ENCODE assay signal across 21 cellular contexts in genomic region chr18:76936877-76937276, GRCh38.
DNase-seq lines count a peak whose midpoint lies in the region; ATAC-seq, FAIRE-seq and TF ChIP-seq lines count a peak whose summit lies in the region.
"Had no signal": no experiment of that assay in that cellular context is flagged by ENCODE, and none has a peak within 500 bp of the region (broad histone marks: within the 10 kb centered on the region; RNA-seq: fewer than 3 reads in every experiment).

No MANE protein-coding gene starts in this region.

- no peak for DNase-seq in CD8-positive, alpha-beta T cell
- DNase-seq in H9 (no peak), H1 (ENCODE audit: low read depth in 1 of 2, low spot score in 2 of 2) (no peak), NOMO-1 treated with DMSO at 0.1 percent for 48 hours (lab: John Stamatoyannopoulos, UW; ENCODE audit: unreplicated experiment) (no peak)
- DNase-seq in activated naive CD4-positive, alpha-beta T cell treated with anti-CD3 and anti-CD28 coated beads for 36 hours, result no peak
- DNase-seq: CD4-positive, CD25-positive, alpha-beta regulatory T cell; CD8-positive, alpha-beta memory T cell; DMS53; DMS79 treated with DMSO at 0.1 percent for 48 hours; GF-D8; HCEC 1CT had no signal

- no peak for TF ChIP-seq EP300 in H1 (IDR thresholded peaks at IDR 0.05; ENCODE audit: borderline replicate concordance in 1 of 2, low read depth in 2 of 2, low read length in 2 of 2)

- no peak overlapping the region for H3K4me3 Mint-ChIP-seq in CD8-positive, alpha-beta T cell
- H3K4me3 Mint-ChIP-seq in H9, result no peak overlapping the region
- H3K4me3 Mint-ChIP-seq in activated naive CD4-positive, alpha-beta T cell treated with anti-CD3 and anti-CD28 coated beads for 36 hours, result no peak overlapping the region
- H3K4me3 Mint-ChIP-seq: B cell; CD4-positive, CD25-positive, alpha-beta regulatory T cell; CD8-positive, alpha-beta memory T cell had no signal

- H3K9me3 Mint-ChIP-seq in CD8-positive, alpha-beta T cell, result no peaks in the 10 kb centered on the region
- no peaks in the 10 kb centered on the region for H3K9me3 Mint-ChIP-seq in H9
- H3K9me3 Mint-ChIP-seq in activated naive CD4-positive, alpha-beta T cell treated with anti-CD3 and anti-CD28 coated beads for 36 hours, result no peaks in the 10 kb centered on the region
- H3K9me3 Mint-ChIP-seq: CD4-positive, CD25-positive, alpha-beta regulatory T cell; CD8-positive, alpha-beta memory T cell had no signal

- H3K18ac ChIP-seq in H9 (ENCODE audit: insufficient read length, low read depth, low read length) (no peak overlapping the region), H1 (ENCODE audit: extremely low read depth, low read length) (no peak overlapping the region)

- peak overlapping the region; percentile 63 for H3K27ac Mint-ChIP-seq in CD8-positive, alpha-beta T cell
- H3K27ac Mint-ChIP-seq in H9, result peak overlapping the region; percentile 7 to 38 (median 35); a peak in 2 of 7 replicates
- H3K27ac Mint-ChIP-seq in activated naive CD4-positive, alpha-beta T cell treated with anti-CD3 and anti-CD28 coated beads for 36 hours, result no peak overlapping the region
- H3K27ac Mint-ChIP-seq: B cell; CD8-positive, alpha-beta memory T cell had no signal

- TF ChIP-seq RAD21 in H1 (IDR thresholded peaks at IDR 0.05 in 1 of 2, conservative IDR thresholded peaks at IDR 0.05 in 1 of 2; ENCODE audit: low read depth in 2 of 2, low read length in 2 of 2), result peak; percentile 32 to 55

- H3K9me3 ChIP-seq in CD8-positive, alpha-beta T cell (ENCODE audit: low read length), result no peaks in the 10 kb centered on the region
- no peaks in the 10 kb centered on the region for H3K9me3 ChIP-seq in H9 (ENCODE audit: control insufficient read depth, low read depth, low read length)
- no peaks in the 10 kb centered on the region for H3K9me3 ChIP-seq in H1 (ENCODE audit: insufficient read depth in 2 of 2, low read depth in 1 of 2, low read length in 1 of 2)
- H3K9me3 ChIP-seq: BLaER1 had no signal

- H2AK5ac ChIP-seq in H9 (ENCODE audit: insufficient read length, low read length) (no peak overlapping the region), H1 (ENCODE audit: low read depth, low read length) (no peak overlapping the region)

- H2AFZ ChIP-seq in H9 (ENCODE audit: low read length) (no peak overlapping the region), H1 (ENCODE audit: low read length) (no peak overlapping the region)
- H2AFZ ChIP-seq: GM23248 had no signal

- no peak overlapping the region for H2BK20ac ChIP-seq in H9 (ENCODE audit: low read depth, low read length, poor library complexity, severe bottlenecking)
- H2BK20ac ChIP-seq in H1 (ENCODE audit: low read length), result no peak overlapping the region

- H3K23ac ChIP-seq in H9 (ENCODE audit: insufficient read length, low read depth, low read length) (no peak overlapping the region), H1 (ENCODE audit: insufficient read length) (no peak overlapping the region)

- H3K79me1 ChIP-seq in H9 (ENCODE audit: insufficient read depth, low read depth, low read length, poor library complexity, severe bottlenecking) (no peaks in the 10 kb centered on the region), H1 (ENCODE audit: low read depth, low read length) (no peaks in the 10 kb centered on the region)

- H3K27ac ChIP-seq in CD8-positive, alpha-beta T cell (ENCODE audit: low read depth, low read length), result no peak overlapping the region
- H3K27ac ChIP-seq in H9 (ENCODE audit: insufficient read length, low read depth, low read length) (no peak overlapping the region), H1 (ENCODE audit: low read depth, low read length) (no peak overlapping the region)
- H3K27ac ChIP-seq: 22Rv1, BLaER1, C4-2B, GM23248 had no signal

- intact Hi-C loops in CD8-positive, alpha-beta T cell (cut with DNase I, micrococcal nuclease), result no loop called here
- intact Hi-C loops in activated naive CD4-positive, alpha-beta T cell treated with anti-CD3 and anti-CD28 coated beads for 36 hours (cut with micrococcal nuclease), result no loop called here

- no peak for FAIRE-seq in H1 (lab: Jason Lieb, UNC)
- FAIRE-seq: A204.1, GM12891, GM18507, H54 had no signal

- H3T11ph ChIP-seq in H9 (ENCODE audit: low read length), result no peak overlapping the region

- H2BK12ac ChIP-seq in H9 (ENCODE audit: insufficient read length, low read depth, low read length) (no peak overlapping the region), H1 (ENCODE audit: low read depth, low read length) (no peak overlapping the region)

- no peak overlapping the region for H2BK120ac ChIP-seq in H9 (ENCODE audit: low read depth, low read length, poor library complexity, severe bottlenecking)
- H2BK120ac ChIP-seq in H1 (replicated peaks; ENCODE audit: low read depth, low read length), result no peak overlapping the region

- H3K56ac ChIP-seq in H9 (ENCODE audit: insufficient read length, low read depth, low read length), result no peak overlapping the region
- H3K56ac ChIP-seq in H1 (replicated peaks; ENCODE audit: insufficient read length, low read depth, low read length), result no peak overlapping the region

- peaks cover 68% of the 10 kb centered on the region for H3K36me3 Mint-ChIP-seq in CD8-positive, alpha-beta T cell
- peaks cover 8 to 38% (median 26%) of the 10 kb centered on the region in 3 experiments; a peak in 6 of 7 replicates for H3K36me3 Mint-ChIP-seq in H9 (ENCODE audit: insufficient read depth in 1 of 3, low read depth in 3 of 3)
- H3K36me3 Mint-ChIP-seq in activated naive CD4-positive, alpha-beta T cell treated with anti-CD3 and anti-CD28 coated beads for 36 hours (ENCODE audit: low read depth), result peaks cover 21% of the 10 kb centered on the region

- H4K20me1 ChIP-seq in H9 (ENCODE audit: control insufficient read depth, insufficient read depth, insufficient read length) (no peaks in the 10 kb centered on the region), H1 (replicated peaks in 1 of 2; ENCODE audit: control insufficient read depth in 1 of 2, insufficient read depth in 2 of 2, low read length in 2 of 2) (peaks cover 0 to 1% of the 10 kb centered on the region in 2 experiments)
- H4K20me1 ChIP-seq: BLaER1 had no signal

- H3K27me3 ChIP-seq in CD8-positive, alpha-beta T cell (ENCODE audit: insufficient read depth, low read length), result no peaks in the 10 kb centered on the region
- H3K27me3 ChIP-seq in H9 (ENCODE audit: insufficient read depth, low read length) (no peaks in the 10 kb centered on the region), H1 (replicated peaks in 1 of 4; ENCODE audit: control insufficient read depth in 3 of 4, extremely low read depth in 1 of 4, insufficient read depth in 3 of 4, low read length in 3 of 4) (no peaks in the 10 kb centered on the region)
- H3K27me3 ChIP-seq: BLaER1 had no signal

- TF ChIP-seq CTCF in CD8-positive, alpha-beta T cell (IDR thresholded peaks at IDR 0.05), result no peak
- TF ChIP-seq CTCF in H9 (conservative IDR thresholded peaks at IDR 0.05) (peak; percentile 25; the same call in 2 of the 3 replicates), H1 (IDR thresholded peaks at IDR 0.05; ENCODE audit: control extremely low read depth in 1 of 3, insufficient read depth in 1 of 3, low read depth in 1 of 3, low read length in 3 of 3) (peak; percentile 5 to 37 (median 21); a peak in 3 of 4 replicates)

- no peak for TF ChIP-seq POLR2A in H1 (IDR thresholded peaks at IDR 0.05; ENCODE audit: control extremely low read depth in 1 of 2, low read depth in 2 of 2, low read length in 2 of 2)

- no peak overlapping the region for H3K4me3 ChIP-seq in CD8-positive, alpha-beta T cell (ENCODE audit: low read depth, low read length)
- no peak overlapping the region for H3K4me3 ChIP-seq in H1 (ENCODE audit: extremely low read depth in 1 of 4, insufficient read depth in 2 of 4, low read depth in 3 of 4, low read length in 4 of 4)
- H3K4me3 ChIP-seq: BLaER1, GM23248 had no signal

- H3K9ac ChIP-seq in H9 (ENCODE audit: extremely low read depth, insufficient read length, low read length) (no peak overlapping the region), H1 (replicated peaks in 1 of 4; ENCODE audit: extremely low read depth in 1 of 4, low read depth in 3 of 4, low read length in 3 of 4) (no peak overlapping the region)
- H3K9ac ChIP-seq: BLaER1, GM23248 had no signal

- peaks cover 14% of the 10 kb centered on the region for H3K36me3 ChIP-seq in CD8-positive, alpha-beta T cell (ENCODE audit: insufficient read depth, low read length)
- H3K36me3 ChIP-seq in H1 (ENCODE audit: control insufficient read depth in 2 of 4, insufficient read depth in 4 of 4, low read length in 3 of 4), result peaks cover 0 to 12% (median 3%) of the 10 kb centered on the region in 4 experiments; a peak in 6 of 8 replicates

- WGBS in H9 (ENCODE audit: extremely low coverage, insufficient read length, low lambda C conversion rate), result no CpG with 5 or more reads among the region's 11 CpGs
- WGBS in H1 (ENCODE audit: extremely low coverage in 1 of 2, insufficient coverage in 1 of 2, insufficient read length in 1 of 2, insufficient replicate concordance in 2 of 2, low coverage in 1 of 2, low lambda C conversion rate in 2 of 2, missing lambda C conversion rate in 1 of 2), 2 experiments, result 93% methylated on average over 11 of the region's 11 CpGs; no CpG with 5 or more reads in 1 of the 2 experiments

- H3K4me2 ChIP-seq in H9 (ENCODE audit: insufficient read depth, insufficient read length, low read length) (no peak overlapping the region), H1 (ENCODE audit: insufficient read depth in 1 of 2, low read depth in 2 of 2, low read length in 2 of 2) (no peak overlapping the region)
- H3K4me2 ChIP-seq: BLaER1 had no signal

- H4K5ac ChIP-seq in H9 (ENCODE audit: insufficient read length, low read depth, low read length) (no peak overlapping the region), H1 (ENCODE audit: insufficient read length, low read depth, low read length) (no peak overlapping the region)

- CTCF ChIA-PET in CD8-positive, alpha-beta T cell (lab: Charles Lee), result interaction anchor here (0.8 kb wide), 1 partner anchor 133 kb away, joined by 3 read pairs; no protein-coding TSS in a partner anchor
- CTCF ChIA-PET in H1 (lab: Charles Lee; ENCODE audit: partially characterized antibody), result interaction anchor here (1.0 to 3.7 kb wide), 8 partner anchors 13 to 134 kb away, joined by 3 to 19 read pairs (median 4); no protein-coding TSS in a partner anchor
- CTCF ChIA-PET in activated naive CD4-positive, alpha-beta T cell treated with anti-CD3 and anti-CD28 coated beads for 36 hours (lab: Charles Lee), result interaction anchor here (1.3 to 1.5 kb wide), 2 partner anchors 50 to 134 kb away, joined by 3 read pairs; no protein-coding TSS in a partner anchor

- H3K4ac ChIP-seq in H9 (ENCODE audit: low read depth, low read length), result no peak overlapping the region
- no peak overlapping the region for H3K4ac ChIP-seq in H1 (replicated peaks; ENCODE audit: insufficient read length, low read depth, low read length)

- no peak for ATAC-seq in CD8-positive, alpha-beta T cell
- ATAC-seq in GM18909 (IDR thresholded peaks at IDR 0.05; ENCODE audit: poor library complexity, unreplicated experiment), result no peak

- no peak overlapping the region for H4K91ac ChIP-seq in H9 (ENCODE audit: insufficient read length, low read depth, low read length)
- H4K91ac ChIP-seq in H1 (replicated peaks; ENCODE audit: insufficient read length, low read length), result no peak overlapping the region

- H3K23me2 ChIP-seq in H9 (ENCODE audit: insufficient read length, low read depth, low read length, poor library complexity, severe bottlenecking) (no peaks in the 10 kb centered on the region), H1 (ENCODE audit: low read depth, low read length) (no peaks in the 10 kb centered on the region)

- H3K4me1 ChIP-seq in CD8-positive, alpha-beta T cell (ENCODE audit: insufficient read depth, low read length), result no peaks in the 10 kb centered on the region
- H3K4me1 ChIP-seq in H9 (ENCODE audit: insufficient read depth, low read length), result no peaks in the 10 kb centered on the region
- H3K4me1 ChIP-seq in H1 (replicated peaks in 1 of 4; ENCODE audit: control insufficient read depth in 3 of 4, insufficient read depth in 4 of 4, low read length in 3 of 4), result no peaks in the 10 kb centered on the region
- H3K4me1 ChIP-seq: BLaER1 had no signal

- H3K27me3 Mint-ChIP-seq in CD8-positive, alpha-beta T cell (ENCODE audit: low read depth), result no peaks in the 10 kb centered on the region
- no peaks in the 10 kb centered on the region for H3K27me3 Mint-ChIP-seq in H9 (ENCODE audit: low read depth)
- no peaks in the 10 kb centered on the region for H3K27me3 Mint-ChIP-seq in activated naive CD4-positive, alpha-beta T cell treated with anti-CD3 and anti-CD28 coated beads for 36 hours (ENCODE audit: low read depth)
- H3K27me3 Mint-ChIP-seq: B cell; CD4-positive, CD25-positive, alpha-beta regulatory T cell; CD8-positive, alpha-beta memory T cell had no signal

- H3K14ac ChIP-seq in H9 (ENCODE audit: insufficient read depth, low read length) (no peak overlapping the region), H1 (ENCODE audit: insufficient read length) (no peak overlapping the region)

- H3K79me2 ChIP-seq in H9 (ENCODE audit: insufficient read depth, low read length), result no peaks in the 10 kb centered on the region
- no peaks in the 10 kb centered on the region for H3K79me2 ChIP-seq in H1 (ENCODE audit: control insufficient read depth in 1 of 2, insufficient read depth in 2 of 2, low read length in 2 of 2)

- no peak overlapping the region for H4K8ac ChIP-seq in H9 (replicated peaks; ENCODE audit: insufficient read length, low read depth, low read length)
- no peak overlapping the region for H4K8ac ChIP-seq in H1 (ENCODE audit: extremely low read depth, insufficient read depth, low read length)

- no peaks in the 10 kb centered on the region for H3K4me1 Mint-ChIP-seq in CD8-positive, alpha-beta T cell (ENCODE audit: low read depth)
- H3K4me1 Mint-ChIP-seq in H9, result no peaks in the 10 kb centered on the region
- no peaks in the 10 kb centered on the region for H3K4me1 Mint-ChIP-seq in activated naive CD4-positive, alpha-beta T cell treated with anti-CD3 and anti-CD28 coated beads for 36 hours (ENCODE audit: low read depth)
- H3K4me1 Mint-ChIP-seq: CD8-positive, alpha-beta memory T cell had no signal

- POLR2A ChIA-PET in CD8-positive, alpha-beta T cell (lab: Charles Lee), result no interaction called here
- POLR2A ChIA-PET in H1 (lab: Charles Lee; ENCODE audit: partially characterized antibody), result no interaction called here

- H2BK5ac ChIP-seq in H9 (ENCODE audit: insufficient read length, low read length), result no peak overlapping the region
- no peak overlapping the region for H2BK5ac ChIP-seq in H1 (ENCODE audit: low read depth, low read length)

- H2BK15ac ChIP-seq in H9 (ENCODE audit: low read depth, low read length) (no peak overlapping the region), H1 (ENCODE audit: low read length) (no peak overlapping the region)
